ENCODE assay signal across 1 cellular context in the genomic region with DNA sequence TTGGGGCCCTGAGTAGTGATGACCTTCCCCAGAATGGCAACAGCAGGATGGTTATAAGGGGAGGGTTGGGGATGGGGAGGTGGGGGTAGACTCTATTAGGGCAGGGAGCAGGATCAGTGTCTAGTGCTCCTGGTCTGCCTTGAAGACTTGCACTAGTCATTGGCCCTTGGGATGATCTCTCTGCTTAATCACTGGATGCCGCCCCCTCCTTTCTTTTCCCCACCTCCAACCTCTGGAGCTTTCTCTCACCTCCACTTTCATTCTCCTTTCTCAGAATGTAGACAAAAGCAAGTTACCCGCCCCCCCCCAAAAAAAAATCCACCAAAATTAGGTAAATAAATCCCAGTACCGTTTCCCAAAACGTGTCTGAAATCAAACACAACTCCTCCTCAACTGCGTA.
TF ChIP-seq lines count a peak whose summit lies in the region.

No MANE protein-coding gene starts in this region.

TF ChIP-seq in HepG2, 621 proteins besides CTCF, POLR2A, EP300 and RAD21:
- TF ChIP-seq SPEN (CRISPR knock-in tag; IDR thresholded peaks at IDR 0.05; ENCODE audit: low read depth) (no peak), MEF2D (CRISPR knock-in tag; IDR thresholded peaks at IDR 0.05) (no peak), ZNF138 (CRISPR knock-in tag; IDR thresholded peaks at IDR 0.05; ENCODE audit: low read depth) (no peak), BCL6 (CRISPR knock-in tag; IDR thresholded peaks at IDR 0.05) (no peak), TEAD2 (CRISPR knock-in tag; IDR thresholded peaks at IDR 0.05) (no peak), TCF7L2 (IDR thresholded peaks at IDR 0.05; ENCODE audit: low read depth, low read length) (no peak), ZNF160 (CRISPR knock-in tag; IDR thresholded peaks at IDR 0.05) (no peak), ARNT (IDR thresholded peaks at IDR 0.05) (no peak), MTA1 (CRISPR knock-in tag; IDR thresholded peaks at IDR 0.05; ENCODE audit: borderline replicate concordance) (no peak), RBM39 (IDR thresholded peaks at IDR 0.05; ENCODE audit: low read depth, low read length, poor library complexity, severe bottlenecking) (no peak), EHMT2 (IDR thresholded peaks at IDR 0.05; ENCODE audit: borderline replicate concordance, low read depth, low read length) (no peak), ZNF17 (CRISPR knock-in tag; IDR thresholded peaks at IDR 0.05) (no peak), ZNF501 (CRISPR knock-in tag; IDR thresholded peaks at IDR 0.05) (no peak), MED8 (CRISPR knock-in tag; IDR thresholded peaks at IDR 0.05; ENCODE audit: insufficient replicate concordance) (no peak), ISX (CRISPR knock-in tag; conservative IDR thresholded peaks at IDR 0.05) (no peak), ISL2 (CRISPR knock-in tag; IDR thresholded peaks at IDR 0.05) (no peak), PAWR (CRISPR knock-in tag; IDR thresholded peaks at IDR 0.05; ENCODE audit: borderline replicate concordance) (no peak)
- TF ChIP-seq, protein P1, sequence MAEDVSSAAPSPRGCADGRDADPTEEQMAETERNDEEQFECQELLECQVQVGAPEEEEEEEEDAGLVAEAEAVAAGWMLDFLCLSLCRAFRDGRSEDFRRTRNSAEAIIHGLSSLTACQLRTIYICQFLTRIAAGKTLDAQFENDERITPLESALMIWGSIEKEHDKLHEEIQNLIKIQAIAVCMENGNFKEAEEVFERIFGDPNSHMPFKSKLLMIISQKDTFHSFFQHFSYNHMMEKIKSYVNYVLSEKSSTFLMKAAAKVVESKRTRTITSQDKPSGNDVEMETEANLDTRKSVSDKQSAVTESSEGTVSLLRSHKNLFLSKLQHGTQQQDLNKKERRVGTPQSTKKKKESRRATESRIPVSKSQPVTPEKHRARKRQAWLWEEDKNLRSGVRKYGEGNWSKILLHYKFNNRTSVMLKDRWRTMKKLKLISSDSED (CRISPR knock-in tag; IDR thresholded peaks at IDR 0.05), result no peak
- TF ChIP-seq, protein P2, sequence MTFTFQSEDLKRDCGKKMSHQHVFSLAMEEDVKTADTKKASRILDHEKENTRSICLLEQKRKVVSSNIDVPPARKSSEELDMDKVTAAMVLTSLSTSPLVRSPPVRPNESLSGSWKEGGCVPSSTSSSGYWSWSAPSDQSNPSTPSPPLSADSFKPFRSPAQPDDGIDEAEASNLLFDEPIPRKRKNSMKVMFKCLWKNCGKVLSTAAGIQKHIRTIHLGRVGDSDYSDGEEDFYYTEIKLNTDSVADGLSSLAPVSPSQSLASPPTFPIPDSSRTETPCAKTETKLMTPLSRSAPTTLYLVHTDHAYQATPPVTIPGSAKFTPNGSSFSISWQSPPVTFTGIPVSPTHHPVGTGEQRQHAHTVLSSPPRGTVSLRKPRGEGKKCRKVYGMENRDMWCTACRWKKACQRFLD (CRISPR knock-in tag; IDR thresholded peaks at IDR 0.05; ENCODE audit: borderline replicate concordance), result no peak
